28 cellular contexts compared by ENCODE assay signal in the genomic region with DNA sequence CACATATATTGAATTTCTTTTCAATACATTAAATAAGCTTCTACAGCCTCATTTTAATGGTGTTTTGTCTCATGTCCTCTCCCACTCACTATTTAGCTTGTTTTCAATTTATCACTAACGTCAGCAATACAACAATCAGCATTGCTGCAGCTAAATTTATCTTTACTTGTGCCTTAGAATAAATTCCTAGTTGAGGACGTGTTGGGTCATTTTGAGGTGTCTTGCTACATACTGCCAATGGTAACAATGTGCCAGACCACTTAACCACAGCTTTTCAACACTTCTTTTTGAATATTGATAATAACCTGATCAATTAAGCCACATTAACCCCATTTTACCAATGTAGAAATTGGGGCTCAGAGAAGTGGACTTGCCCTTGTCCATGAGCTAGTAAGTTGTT. TPM values are rescaled to one million over a fixed set of nuclear protein-coding genes. Genes with fewer than 3 reads are reported as not detected.
"Had no signal": no experiment of that assay in that cellular context is flagged by ENCODE, and none has a peak within 500 bp of the region (broad histone marks: within the 10 kb centered on the region; RNA-seq: fewer than 3 reads in every experiment).

No MANE protein-coding gene starts in this region.

- H3K9me3 ChIP-seq: ascending aorta, breast epithelium, esophagus squamous epithelium, gastroesophageal sphincter had no signal

- ATAC-seq: activated CD4-positive, alpha-beta T cell treated with anti-CD3 and anti-CD28 coated beads for 36 hours; activated naive CD4-positive, alpha-beta T cell treated with anti-CD3 and anti-CD28 coated beads, Interleukin-2, amount 50 U/mL, for 72 hours; activated T-cell treated with anti-CD3 and anti-CD28 coated beads, Interleukin-2, amount 50 U/mL, for 72 hours; gastroesophageal sphincter had no signal

- H3K4me3 ChIP-seq: ascending aorta, breast epithelium, esophagus squamous epithelium, gastroesophageal sphincter had no signal

- H3K27ac ChIP-seq: ascending aorta, breast epithelium, epithelial cell of prostate, esophagus squamous epithelium, gastroesophageal sphincter had no signal

- H3K4me1 ChIP-seq: ascending aorta, breast epithelium, gastroesophageal sphincter had no signal

- H3K27me3 ChIP-seq: ascending aorta, breast epithelium, esophagus squamous epithelium, gastroesophageal sphincter had no signal

- H3K36me3 ChIP-seq: ascending aorta, breast epithelium, esophagus squamous epithelium, gastroesophageal sphincter had no signal

- DNase-seq: activated CD4-positive, alpha-beta memory T cell treated with anti-CD3 and anti-CD28 coated beads for 36 hours; activated CD4-positive, alpha-beta T cell treated with anti-CD3 and anti-CD28 coated beads for 36 hours; activated CD4-positive, CD25-positive, alpha-beta regulatory T cell; activated CD4-positive, CD25-positive, alpha-beta regulatory T cell treated with anti-CD3 and anti-CD28 coated beads, Interleukin-2, amount 50 U/mL, for 72 hours; activated CD8-positive, alpha-beta memory T cell treated with anti-CD3 and anti-CD28 coated beads, Interleukin-2, amount 50 U/mL, for 48 hours; activated effector memory CD4-positive, alpha-beta T cell treated with Interleukin-2 at 50 U/mL for 16 hours; activated gamma-delta T cell treated with Interleukin-2 at 50 U/mL for 16 hours; activated naive CD4-positive, alpha-beta T cell treated with Interleukin-2 at 50 U/mL for 16 hours; activated naive CD8-positive, alpha-beta T cell treated with anti-CD3 and anti-CD28 coated beads, Interleukin-2, amount 10 ng/mL, durations not matched to agents 7 days and 5 days; activated T-cell treated with anti-CD3 and anti-CD28 coated beads for 4 hours; activated T-cell treated with anti-CD3 and anti-CD28 coated beads, Interleukin-2, amount 50 U/mL, for 24 hours; activated T-cell treated with anti-CD3 and anti-CD28 coated beads, Interleukin-2, amount 50 U/mL, for 72 hours; caudate nucleus; effector CD8-positive, alpha-beta T cell; esophagus squamous epithelium; foreskin melanocyte; T-helper 2 cell had no signal

RNA-seq across cellular contexts. Expression of gene FRMPD2, which starts 26.0 kb away (rescaled TPM):
- total RNA-seq: activated CD4-positive, alpha-beta memory T cell treated with anti-CD3 and anti-CD28 coated beads for 36 hours; activated CD4-positive, alpha-beta T cell treated with anti-CD3 and anti-CD28 coated beads for 36 hours; activated CD4-positive, alpha-beta T cell treated with anti-CD3 and anti-CD28 coated beads, Interleukin-2, amount 10 ng/mL, durations not matched to agents 24 days and 14 days; activated naive CD8-positive, alpha-beta T cell treated with anti-CD3 and anti-CD28 coated beads, Interleukin-2, amount 10 ng/mL, durations not matched to agents 7 days and 5 days; activated T-cell treated with anti-CD3 and anti-CD28 coated beads, Interleukin-2, amount 50 U/mL, for 72 hours; ascending aorta; chondrocyte; esophagus squamous epithelium; fibroblast of lung; glomerular endothelial cell; T-helper 1 cell treated with Interleukin-12 subunit alpha and Interleukin-12 subunit beta and Interleukin-4 antibody, amounts not matched to agents 30 ng/mL and 1 ng/mL, for 36 hours had no signal
- polyA plus RNA-seq: endothelial cell of umbilical vein had no signal
